Comparison of ENCODE assay signal across 12 cellular contexts in genomic region chr15:75065467-75065850, GRCh38. TPM values are rescaled to one million over a fixed set of nuclear protein-coding genes. Genes with fewer than 3 reads are reported as not detected.
A peak's percentile ranks its signal among the peaks of the same experiment; 100 is the strongest.
DNase-seq lines count a peak whose midpoint lies in the region; ATAC-seq and TF ChIP-seq lines count a peak whose summit lies in the region.
"Had no signal": no experiment of that assay in that cellular context is flagged by ENCODE, and none has a peak within 500 bp of the region (broad histone marks: within the 10 kb centered on the region; RNA-seq: fewer than 3 reads in every experiment).

No MANE protein-coding gene starts in this region.

- DNase-seq in Right ventricle myocardium inferior (ENCODE audit: missing footprints) (no peak), cardiac septum (ENCODE audit: low spot score) (no peak), SK-N-MC (ENCODE audit: low read depth, low spot score) (no peak), left ventricle myocardium inferior (no peak), ureter (ENCODE audit: low spot score) (peak; percentile 28), C1 segment of cervical spinal cord (lab: John Stamatoyannopoulos, UW) (no peak)
- DNase-seq: activated naive CD8-positive, alpha-beta T cell treated with anti-CD3 and anti-CD28 coated beads, Interleukin-2, amount 50 U/mL, for 24 hours; H9; NCI-H524 treated with DMSO at 0.1 percent for 48 hours had no signal

- H3K9me3 ChIP-seq in SK-N-MC (ENCODE audit: low read depth, low read length) = no peaks in the 10 kb centered on the region
- H3K9me3 ChIP-seq in left ventricle myocardium inferior (replicated peaks) = peaks cover 8% of the 10 kb centered on the region

- H3K27ac ChIP-seq in SK-N-MC = peak overlapping the region; percentile 57; the same call in 1 of the 2 replicates
- H3K27ac ChIP-seq in left ventricle myocardium inferior (replicated peaks) = peak overlapping the region; percentile 80

- peaks cover 62% of the 10 kb centered on the region for H3K4me1 ChIP-seq in left ventricle myocardium inferior

- H3K36me3 ChIP-seq in SK-N-MC (ENCODE audit: insufficient read depth, low read length) (no peaks in the 10 kb centered on the region), left ventricle myocardium inferior (no peaks in the 10 kb centered on the region)

- no peak overlapping the region for H3K4me3 ChIP-seq in SK-N-MC
- H3K4me3 ChIP-seq in left ventricle myocardium inferior = no peak overlapping the region

- H3K27me3 ChIP-seq in left ventricle myocardium inferior (ENCODE audit: low read depth) = no peaks in the 10 kb centered on the region

- no peak for TF ChIP-seq CTCF in left ventricle myocardium inferior (IDR thresholded peaks at IDR 0.05; ENCODE audit: borderline replicate concordance)

- no peak overlapping the region for H3K9ac ChIP-seq in SK-N-MC (ENCODE audit: insufficient read length)

- intact Hi-C loops in Right ventricle myocardium inferior (cut with DNase I) (no loop called here), cardiac septum (cut with DNase I) (no loop called here), left ventricle myocardium inferior (cut with micrococcal nuclease) (no loop called here)

- peak; percentile 56 for ATAC-seq in Right ventricle myocardium inferior
- ATAC-seq in GM18868 (IDR thresholded peaks at IDR 0.05; ENCODE audit: unreplicated experiment) = no peak
- no peak for ATAC-seq in GM18909 (IDR thresholded peaks at IDR 0.05; ENCODE audit: poor library complexity, unreplicated experiment)
- ATAC-seq: activated naive CD8-positive, alpha-beta T cell treated with anti-CD3 and anti-CD28 coated beads, Interleukin-2, amount 50 U/mL, for 24 hours; esophagus mucosa had no signal

RNA-seq across cellular contexts. Expression of gene PPCDC, which starts 42.1 kb away (rescaled TPM):
- total RNA-seq in Right ventricle myocardium inferior (5.2 TPM), cardiac septum (7.2 TPM), left ventricle myocardium inferior (5.0 TPM), ureter (23.4 TPM)
